Comparison of ENCODE assay signal across 8 cellular contexts in the genomic region with DNA sequence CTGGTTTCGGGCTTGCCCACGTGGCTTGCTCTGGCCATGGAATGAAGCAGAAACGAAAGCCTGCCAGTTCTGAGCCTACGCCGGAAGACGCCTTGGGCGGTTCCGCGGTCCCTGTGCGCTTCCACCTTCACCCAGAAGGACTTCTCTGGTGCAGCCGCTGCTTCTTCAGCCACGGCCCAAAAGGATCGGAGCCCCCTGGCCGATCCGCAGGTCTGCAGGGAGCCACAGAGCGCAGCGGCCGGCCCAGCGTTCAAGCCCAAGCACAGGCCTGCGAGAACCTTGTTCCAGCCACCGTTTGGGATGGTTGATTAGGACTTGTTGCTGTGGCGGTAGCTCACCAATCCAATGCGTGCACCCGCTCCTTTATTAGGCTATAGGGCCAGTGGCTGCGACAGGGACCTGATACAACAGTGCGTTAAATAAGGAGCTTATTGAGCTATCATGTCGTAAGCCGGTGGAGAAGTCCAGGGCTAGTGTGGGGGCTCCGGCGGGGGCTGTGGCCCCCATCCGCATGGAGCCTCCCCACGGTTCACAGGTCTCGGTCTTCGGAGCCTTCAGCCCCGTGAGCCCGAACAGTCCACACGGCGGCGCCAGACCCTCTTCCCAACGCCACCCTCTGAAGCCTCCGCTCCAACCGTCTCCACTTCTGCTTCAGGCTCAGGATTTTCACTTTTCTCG. TPM values are rescaled to one million over a fixed set of nuclear protein-coding genes. Genes with fewer than 3 reads are reported as not detected.
DNase-seq lines count a peak whose midpoint lies in the region; ATAC-seq, FAIRE-seq and TF ChIP-seq lines count a peak whose summit lies in the region.

No MANE protein-coding gene starts in this region.

- peak overlapping the region; percentile 89 for H3K4me2 ChIP-seq in GM12878 (ENCODE audit: control insufficient read depth, insufficient read depth)

- in situ Hi-C loops in GM12878 (cut with MboI), result no loop called here

- no peaks in the 10 kb centered on the region for H3K79me2 ChIP-seq in GM12878 (ENCODE audit: control insufficient read depth, insufficient read depth, low read length)

- ATAC-seq in GM12878, result peak; percentile 88
- peak; percentile 92 for ATAC-seq in left colon
- no peak for ATAC-seq in HG03342 (IDR thresholded peaks at IDR 0.05; ENCODE audit: unreplicated experiment)
- ATAC-seq in GM21447 (IDR thresholded peaks at IDR 0.05; ENCODE audit: unreplicated experiment), result no peak
- ATAC-seq in HG03097 (IDR thresholded peaks at IDR 0.05; ENCODE audit: low FRiP score, unreplicated experiment), result no peak

- H3K36me3 ChIP-seq in GM12878 (ENCODE audit: control insufficient read depth in 2 of 2, insufficient read depth in 2 of 2, low read length in 1 of 2), result no peaks in the 10 kb centered on the region

- CTCF ChIA-PET in RWPE1 (lab: Yijun Ruan, JAX) (interaction anchor here (0.5 to 0.9 kb wide), 3 partner anchors 37 to 153 kb away, joined by 3 read pairs; a partner anchor contains a TSS), GM12878 (lab: Yijun Ruan, JAX) (no interaction called here)

- H3K27me3 ChIP-seq in GM12878 (replicated peaks in 1 of 2; ENCODE audit: control insufficient read depth in 2 of 2, insufficient read depth in 2 of 2, low read length in 1 of 2), result no peaks in the 10 kb centered on the region

- DNase-seq in RWPE1 (ENCODE audit: low spot score), result no peak
- no peak for DNase-seq in GM12878 (ENCODE audit: low read depth, low spot score)
- peak in 1 of 2 donors; percentile 76 for DNase-seq in left colon
- peak; percentile 11 for DNase-seq in stimulated activated CD8-positive, alpha-beta memory T cell treated with anti-CD3 and anti-CD28 coated beads, Interleukin-7, amount 100 ng/mL, for 24 hours (ENCODE audit: low read depth)

- intact Hi-C loops in GM12878 (cut with micrococcal nuclease; ENCODE audit: unreplicated experiment) (no loop called here), left colon (cut with DNase I, micrococcal nuclease) (no loop called here)

- H3K9me3 ChIP-seq in GM12878 (replicated peaks; ENCODE audit: control insufficient read depth, insufficient read depth, low read length), result no peaks in the 10 kb centered on the region; the same call in 2 of the 3 replicates

- SMC1A ChIA-PET in GM12878 (lab: Charles Lee; ENCODE audit: uncharacterized antibody, unreplicated experiment), result no interaction called here

- H4K20me1 ChIP-seq in GM12878 (ENCODE audit: control insufficient read depth, insufficient read depth), result no peaks in the 10 kb centered on the region

- H3K4me1 ChIP-seq in GM12878 (ENCODE audit: control insufficient read depth, insufficient read depth, low read length), result peaks cover 8% of the 10 kb centered on the region

- no peak for FAIRE-seq in GM12878 (lab: Jason Lieb, UNC)

- no TSS peak for BruUV-seq in GM12878 (replicated peaks; lab: Mats Ljungman, UMichigan)

- TF ChIP-seq EP300 in GM12878 (IDR thresholded peaks at IDR 0.05; ENCODE audit: borderline replicate concordance in 1 of 2, control insufficient read depth in 1 of 2, low read depth in 2 of 2, low read length in 2 of 2), result no peak

- H3K27ac ChIP-seq in RWPE1, result no peak overlapping the region
- H3K27ac ChIP-seq in GM12878 (ENCODE audit: control insufficient read depth, insufficient read depth), result no peak overlapping the region

- TF ChIP-seq RAD21 in GM12878 (IDR thresholded peaks at IDR 0.05; ENCODE audit: insufficient read depth, low read depth, low read length), result peak; percentile 33

- RAD21 ChIA-PET in GM12878 (lab: Charles Lee; ENCODE audit: unreplicated experiment), result no interaction called here

- POLR2A ChIA-PET in RWPE1 (lab: Yijun Ruan, JAX; ENCODE audit: low non-redundant PET), result no interaction called here
- POLR2A ChIA-PET in GM12878 (lab: Charles Lee), result no interaction called here

- TF ChIP-seq CTCF in RWPE1 (conservative IDR thresholded peaks at IDR 0.05; ENCODE audit: low read depth) (peak; percentile 26), GM12878 (IDR thresholded peaks at IDR 0.05 in 2 of 3, conservative IDR thresholded peaks at IDR 0.05 in 1 of 3; ENCODE audit: control insufficient read depth in 2 of 3, extremely low read depth in 1 of 3, insufficient read depth in 1 of 3, low read depth in 3 of 3, low read length in 3 of 3) (peak; percentile 37 to 50 (median 39); a peak in 5 of 6 replicates)

- TF ChIP-seq POLR2A in GM15510 (IDR thresholded peaks at IDR 0.05; ENCODE audit: borderline replicate concordance, extremely low read depth, insufficient read length) (peak; percentile 49), GM12878 (IDR thresholded peaks at IDR 0.05; ENCODE audit: low read depth, low read length) (peak; percentile 54)

- H3K9ac ChIP-seq in GM12878 (ENCODE audit: control insufficient read depth, insufficient read depth, low read length), result peak overlapping the region; percentile 47; the same call in 1 of the 2 replicates

- 3% methylated on average over 43 of the region's 43 CpGs for WGBS in GM12878 (ENCODE audit: insufficient coverage, insufficient replicate concordance, low lambda C conversion rate, missing lambda C conversion rate)

- peak overlapping the region; percentile 87 for H2AFZ ChIP-seq in GM12878 (ENCODE audit: control insufficient read depth, low read depth, low read length)

- peak overlapping the region; percentile 53 for H3K4me3 ChIP-seq in GM12878

RNA-seq across cellular contexts. Expression of a gene that starts 10.2 kb away (rescaled TPM):
- total RNA-seq in GM12878 (2013; cell fraction: nucleolus; rRNA removed), result 0.52 TPM in 1 of 2 replicates, not detected in the other
- total RNA-seq in GM12878 (2014; rRNA removed) (0.11 and 0.16 TPM in 2 replicates), GM12878 (2014; rRNA removed; fragmentation: Illumina TruSeq; extraction: Trizol) (0.14 and 0.18 TPM in 2 replicates), GM12878 (2021) (0.21 and 0.56 TPM in 2 replicates), left colon (1 to 10 TPM in 1 of 2 donors, under 1 TPM in 1; 0.49 to 2.6 TPM)
- polyA plus RNA-seq in GM12878 (2011; ENCODE audit: low read depth), result 0.05 TPM
- polyA plus RNA-seq in GM12878 (2011; rRNA removed) (0.07 and 0.23 TPM in 2 replicates), GM12878 (2014; fragmentation: Illumina TruSeq; extraction: Trizol) (0.22 TPM in 1 of 2 replicates, not detected in the other), GM12878 (2014; fragmentation: Nextera tagmentation; extraction: Ambion mirVana) (under 1 TPM in 1 of 2 experiments, not detected in 1; 0.02 TPM), GM12878 (2014; rRNA removed) (0.12 and 0.13 TPM in 2 replicates), GM12878 (2016; fragmentation: Nextera tagmentation; extraction: Ambion mirVana) (under 1 TPM in 1 of 2 experiments, not detected in 1; 0.11 TPM)
- 0.07 and 0.13 TPM in 2 replicates for polyA plus RNA-seq in GM12878 (2011; cell fraction: cytosol; rRNA removed)
- 0.19 and 0.21 TPM in 2 replicates for polyA plus RNA-seq in GM12878 (2011; cell fraction: nucleus; rRNA removed)
- 0.20 and 0.65 TPM in 2 replicates for polyA plus RNA-seq in GM12878 (2012)
- polyA minus RNA-seq in GM12878 (2011; rRNA and poly(A)+ RNA removed), result 0.29 and 0.52 TPM in 2 replicates
- 0.67 TPM in 1 of 2 replicates, not detected in the other for polyA minus RNA-seq in GM12878 (2011; cell fraction: cytosol; rRNA and poly(A)+ RNA removed)
- polyA minus RNA-seq in GM12878 (2011; cell fraction: nucleus; rRNA and poly(A)+ RNA removed), result 0.36 and 0.38 TPM in 2 replicates

RNA-seq across cellular contexts. Expression of a gene that starts 24.8 kb away (rescaled TPM):
- total RNA-seq in GM12878 (2013; cell fraction: nucleolus; rRNA removed), result not detected in 2 replicates
- total RNA-seq in GM12878 (2014; rRNA removed) (not detected in 2 replicates), GM12878 (2014; rRNA removed; fragmentation: Illumina TruSeq; extraction: Trizol) (not detected in 2 replicates), GM12878 (2021) (not detected in 2 replicates), left colon (1 to 10 TPM in 1 of 2 donors, not detected in 1; 2.0 TPM)
- polyA plus RNA-seq in GM12878 (2011; ENCODE audit: low read depth), result not detected
- polyA plus RNA-seq in GM12878 (2011; rRNA removed) (not detected in 2 replicates), GM12878 (2014; fragmentation: Illumina TruSeq; extraction: Trizol) (not detected in 2 replicates), GM12878 (2014; fragmentation: Nextera tagmentation; extraction: Ambion mirVana) (not detected), GM12878 (2014; rRNA removed) (not detected in 2 replicates), GM12878 (2016; fragmentation: Nextera tagmentation; extraction: Ambion mirVana) (under 1 TPM in 1 of 2 experiments, not detected in 1; 0.91 TPM)
- polyA plus RNA-seq in GM12878 (2011; cell fraction: cytosol; rRNA removed), result 0.25 TPM in 1 of 2 replicates, not detected in the other
- polyA plus RNA-seq in GM12878 (2011; cell fraction: nucleus; rRNA removed), result not detected in 2 replicates
- not detected in 2 replicates for polyA plus RNA-seq in GM12878 (2012)
- not detected in 2 replicates for polyA minus RNA-seq in GM12878 (2011; rRNA and poly(A)+ RNA removed)
- polyA minus RNA-seq in GM12878 (2011; cell fraction: cytosol; rRNA and poly(A)+ RNA removed), result not detected in 2 replicates
- polyA minus RNA-seq in GM12878 (2011; cell fraction: nucleus; rRNA and poly(A)+ RNA removed), result not detected in 2 replicates

RNA-seq across cellular contexts. Expression of a gene that starts 36.3 kb away (rescaled TPM):
- total RNA-seq in GM12878 (2013; cell fraction: nucleolus; rRNA removed), result not detected in 2 replicates
- total RNA-seq in GM12878 (2014; rRNA removed), result not detected in 2 replicates
- total RNA-seq in GM12878 (2014; rRNA removed; fragmentation: Illumina TruSeq; extraction: Trizol), result not detected in 2 replicates
- total RNA-seq in GM12878 (2021), result not detected in 2 replicates
- not detected for polyA plus RNA-seq in GM12878 (2011; ENCODE audit: low read depth)
- polyA plus RNA-seq in GM12878 (2011; rRNA removed), result 0.07 TPM in 1 of 2 replicates, not detected in the other
- polyA plus RNA-seq in GM12878 (2011; cell fraction: cytosol; rRNA removed), result not detected in 2 replicates
- 0.21 TPM in 1 of 2 replicates, not detected in the other for polyA plus RNA-seq in GM12878 (2011; cell fraction: nucleus; rRNA removed)
- 0.11 TPM in 1 of 2 replicates, not detected in the other for polyA plus RNA-seq in GM12878 (2012)
- polyA plus RNA-seq in GM12878 (2014; fragmentation: Illumina TruSeq; extraction: Trizol), result not detected in 2 replicates
- polyA plus RNA-seq in GM12878 (2014; fragmentation: Nextera tagmentation; extraction: Ambion mirVana), result not detected
- 0.18 TPM in 1 of 2 replicates, not detected in the other for polyA plus RNA-seq in GM12878 (2014; rRNA removed)
- polyA plus RNA-seq in GM12878 (2016; fragmentation: Nextera tagmentation; extraction: Ambion mirVana), result not detected
- polyA minus RNA-seq in GM12878 (2011; rRNA and poly(A)+ RNA removed), result not detected in 2 replicates
- not detected in 2 replicates for polyA minus RNA-seq in GM12878 (2011; cell fraction: cytosol; rRNA and poly(A)+ RNA removed)
- not detected in 2 replicates for polyA minus RNA-seq in GM12878 (2011; cell fraction: nucleus; rRNA and poly(A)+ RNA removed)
- total RNA-seq in left colon, result 10 to 100 TPM; 61.2 to 79.7 TPM

Comparison
In these comparisons a context has a peak if more than half of its experiments do, and no peak if none do; other contexts are left out.
1. ATAC-seq: peak in GM12878 (single experiment) and left colon (single experiment); none in HG03342 (single experiment), GM21447 (single experiment) and HG03097 (single experiment).
2. RNA of a gene that starts 36.3 kb away (total RNA-seq): 61.2 to 79.7 TPM in left colon; not detected in GM12878; every median in the first group is over 10 times any median in the second.